Comparison of ENCODE assay signal across 16 cellular contexts in genomic region chr13:95295026-95295425, GRCh38. TPM values are rescaled to one million over a fixed set of nuclear protein-coding genes. Genes with fewer than 3 reads are reported as not detected.
A peak's percentile ranks its signal among the peaks of the same experiment; 100 is the strongest.
DNase-seq lines count a peak whose midpoint lies in the region; ATAC-seq, FAIRE-seq and TF ChIP-seq lines count a peak whose summit lies in the region.
"Had no signal": no experiment of that assay in that cellular context is flagged by ENCODE, and none has a peak within 500 bp of the region (broad histone marks: within the 10 kb centered on the region; RNA-seq: fewer than 3 reads in every experiment).

No MANE protein-coding gene starts in this region.

- DNase-seq in AG10803 (ENCODE audit: low read depth) (peak; percentile 9), M059J (ENCODE audit: low read depth) (peak; percentile 38), astrocyte (ENCODE audit: low read depth) (no peak), neural crest cell (ENCODE audit: low read depth, low spot score) (no peak), activated gamma-delta T cell treated with Interleukin-2 at 50 U/mL for 16 hours (no peak), kidney glomerular epithelial cell (lab: John Stamatoyannopoulos, UW) (no peak)
- DNase-seq in activated CD4-positive, alpha-beta memory T cell treated with anti-CD3 and anti-CD28 coated beads, Interleukin-2, amount 10 ng/mL, durations not matched to agents 7 days and 5 days = no peak
- DNase-seq in CD8-positive, alpha-beta T cell = no peak
- DNase-seq: BE2C; Caco-2; CD8-positive, alpha-beta memory T cell; DND-41 had no signal

- H3K4me3 ChIP-seq in AG10803 (ENCODE audit: low read length) = no peak overlapping the region
- no peak overlapping the region for H3K4me3 ChIP-seq in astrocyte (ENCODE audit: insufficient read depth, low read depth, low read length)
- no peak overlapping the region for H3K4me3 ChIP-seq in CD8-positive, alpha-beta T cell (ENCODE audit: low read depth, low read length)
- H3K4me3 ChIP-seq: GM12878 had no signal

- H3K4me3 Mint-ChIP-seq in astrocyte (ENCODE audit: unreplicated experiment) (no peak overlapping the region), neural crest cell (peak overlapping the region; percentile 47)
- H3K4me3 Mint-ChIP-seq in activated CD4-positive, alpha-beta memory T cell treated with anti-CD3 and anti-CD28 coated beads, Interleukin-2, amount 10 ng/mL, durations not matched to agents 7 days and 5 days = no peak overlapping the region
- no peak overlapping the region for H3K4me3 Mint-ChIP-seq in CD8-positive, alpha-beta T cell
- H3K4me3 Mint-ChIP-seq: CD8-positive, alpha-beta memory T cell had no signal

- no peak overlapping the region for H3K9ac ChIP-seq in astrocyte (ENCODE audit: low read length)

- peak overlapping the region; percentile 34 for H3K27ac Mint-ChIP-seq in astrocyte (ENCODE audit: unreplicated experiment)
- H3K27ac Mint-ChIP-seq in neural crest cell (ENCODE audit: unreplicated experiment) = no peak overlapping the region
- H3K27ac Mint-ChIP-seq in activated CD4-positive, alpha-beta memory T cell treated with anti-CD3 and anti-CD28 coated beads, Interleukin-2, amount 10 ng/mL, durations not matched to agents 7 days and 5 days = no peak overlapping the region
- no peak overlapping the region for H3K27ac Mint-ChIP-seq in CD8-positive, alpha-beta T cell

- no peak overlapping the region for H3K4me2 ChIP-seq in astrocyte (ENCODE audit: low read length)

- peaks cover 7% of the 10 kb centered on the region for H3K4me1 Mint-ChIP-seq in astrocyte (ENCODE audit: low read depth, unreplicated experiment)
- peaks cover 13% of the 10 kb centered on the region for H3K4me1 Mint-ChIP-seq in neural crest cell
- H3K4me1 Mint-ChIP-seq in activated CD4-positive, alpha-beta memory T cell treated with anti-CD3 and anti-CD28 coated beads, Interleukin-2, amount 10 ng/mL, durations not matched to agents 7 days and 5 days = peaks cover 12% of the 10 kb centered on the region
- H3K4me1 Mint-ChIP-seq in CD8-positive, alpha-beta T cell (ENCODE audit: low read depth) = peaks cover 14% of the 10 kb centered on the region

- H3K9me3 Mint-ChIP-seq in astrocyte (ENCODE audit: unreplicated experiment) = peaks cover 1% of the 10 kb centered on the region
- H3K9me3 Mint-ChIP-seq in neural crest cell = no peaks in the 10 kb centered on the region
- H3K9me3 Mint-ChIP-seq in activated CD4-positive, alpha-beta memory T cell treated with anti-CD3 and anti-CD28 coated beads, Interleukin-2, amount 10 ng/mL, durations not matched to agents 7 days and 5 days = peaks cover 3% of the 10 kb centered on the region
- H3K9me3 Mint-ChIP-seq in CD8-positive, alpha-beta T cell = no peaks in the 10 kb centered on the region
- H3K9me3 Mint-ChIP-seq: CD8-positive, alpha-beta memory T cell had no signal

- FAIRE-seq in astrocyte (lab: Jason Lieb, UNC) = no peak
- FAIRE-seq: GM12878, GM18507, H54 had no signal

- CTCF ChIA-PET in activated CD4-positive, alpha-beta memory T cell treated with anti-CD3 and anti-CD28 coated beads, Interleukin-2, amount 10 ng/mL, durations not matched to agents 7 days and 5 days (lab: Charles Lee) = interaction anchor here (0.7 to 2.3 kb wide), 2 partner anchors 88 to 109 kb away, joined by 4 to 6 read pairs; no protein-coding TSS in a partner anchor
- CTCF ChIA-PET in CD8-positive, alpha-beta T cell (lab: Charles Lee) = interaction anchor here (0.6 to 1.5 kb wide), 3 partner anchors 8 to 105 kb away, joined by 3 to 5 read pairs (median 4); no protein-coding TSS in a partner anchor

- H3K27me3 ChIP-seq in astrocyte (ENCODE audit: insufficient read depth, low read length) = no peaks in the 10 kb centered on the region
- H3K27me3 ChIP-seq in CD8-positive, alpha-beta T cell (ENCODE audit: insufficient read depth, low read length) = no peaks in the 10 kb centered on the region
- H3K27me3 ChIP-seq: BE2C had no signal

- H3K27me3 Mint-ChIP-seq in astrocyte (ENCODE audit: low read depth, unreplicated experiment) (no peaks in the 10 kb centered on the region), neural crest cell (ENCODE audit: low read depth) (no peaks in the 10 kb centered on the region)
- no peaks in the 10 kb centered on the region for H3K27me3 Mint-ChIP-seq in activated CD4-positive, alpha-beta memory T cell treated with anti-CD3 and anti-CD28 coated beads, Interleukin-2, amount 10 ng/mL, durations not matched to agents 7 days and 5 days
- H3K27me3 Mint-ChIP-seq in CD8-positive, alpha-beta T cell (ENCODE audit: low read depth) = no peaks in the 10 kb centered on the region
- H3K27me3 Mint-ChIP-seq: CD8-positive, alpha-beta memory T cell had no signal

- POLR2A ChIA-PET in activated CD4-positive, alpha-beta memory T cell treated with anti-CD3 and anti-CD28 coated beads, Interleukin-2, amount 10 ng/mL, durations not matched to agents 7 days and 5 days (lab: Charles Lee) = no interaction called here
- POLR2A ChIA-PET in CD8-positive, alpha-beta T cell (lab: Charles Lee) = no interaction called here

- H3K9me3 ChIP-seq in astrocyte (ENCODE audit: insufficient read depth, low read depth, low read length) = no peaks in the 10 kb centered on the region
- H3K9me3 ChIP-seq in CD8-positive, alpha-beta T cell (ENCODE audit: low read length) = no peaks in the 10 kb centered on the region
- H3K9me3 ChIP-seq: BE2C had no signal

- peaks cover 9% of the 10 kb centered on the region for H3K4me1 ChIP-seq in astrocyte (ENCODE audit: insufficient read depth, low read length)
- no peaks in the 10 kb centered on the region for H3K4me1 ChIP-seq in CD8-positive, alpha-beta T cell (ENCODE audit: insufficient read depth, low read length)
- H3K4me1 ChIP-seq: BE2C had no signal

- intact Hi-C loops in CD8-positive, alpha-beta T cell (cut with DNase I, micrococcal nuclease) = loop anchor here (5.0 to 10.0 kb wide), 3 partner anchors 82 to 540 kb away; no protein-coding TSS in a partner anchor

- H3K36me3 ChIP-seq in astrocyte (ENCODE audit: insufficient read depth, low read length) = no peaks in the 10 kb centered on the region
- H3K36me3 ChIP-seq in CD8-positive, alpha-beta T cell (ENCODE audit: insufficient read depth, low read length) = no peaks in the 10 kb centered on the region
- H3K36me3 ChIP-seq: BE2C had no signal

- ATAC-seq in CD8-positive, alpha-beta T cell = no peak

- H4K20me1 ChIP-seq in astrocyte (ENCODE audit: insufficient read depth, low read length) = peaks cover 28% of the 10 kb centered on the region

- H3K36me3 Mint-ChIP-seq in astrocyte (ENCODE audit: low read depth, unreplicated experiment) (no peaks in the 10 kb centered on the region), neural crest cell (ENCODE audit: low read depth) (no peaks in the 10 kb centered on the region)
- no peaks in the 10 kb centered on the region for H3K36me3 Mint-ChIP-seq in activated CD4-positive, alpha-beta memory T cell treated with anti-CD3 and anti-CD28 coated beads, Interleukin-2, amount 10 ng/mL, durations not matched to agents 7 days and 5 days (ENCODE audit: low read depth)
- H3K36me3 Mint-ChIP-seq in CD8-positive, alpha-beta T cell = peaks cover 10% of the 10 kb centered on the region

- H2AFZ ChIP-seq in astrocyte (ENCODE audit: low read depth, low read length) = no peak overlapping the region

- no peak overlapping the region for H3K27ac ChIP-seq in astrocyte (ENCODE audit: low read depth, low read length)
- no peak overlapping the region for H3K27ac ChIP-seq in CD8-positive, alpha-beta T cell (ENCODE audit: low read depth, low read length)
- H3K27ac ChIP-seq: C4-2B had no signal

- peaks cover 29% of the 10 kb centered on the region for H3K79me2 ChIP-seq in astrocyte (ENCODE audit: insufficient read depth, low read length)

- TF ChIP-seq CTCF in AG10803 (conservative IDR thresholded peaks at IDR 0.05; ENCODE audit: low read length) (no peak), astrocyte (IDR thresholded peaks at IDR 0.05; ENCODE audit: insufficient read depth, low read depth, low read length) (no peak), neural crest cell (conservative IDR thresholded peaks at IDR 0.05) (no peak)
- TF ChIP-seq CTCF in CD8-positive, alpha-beta T cell (IDR thresholded peaks at IDR 0.05) = no peak

RNA-seq across cellular contexts. Expression of gene ABCC4, which starts 6.2 kb away (rescaled TPM):
- 15.4 and 20.6 TPM in 2 replicates for total RNA-seq in M059J (2014; rRNA removed; shearing (Covaris generic))
- total RNA-seq in astrocyte = 14.2 and 15.6 TPM in 2 replicates
- 21.8 and 24.8 TPM in 2 replicates for total RNA-seq in neural crest cell
- total RNA-seq in activated CD4-positive, alpha-beta memory T cell treated with anti-CD3 and anti-CD28 coated beads, Interleukin-2, amount 10 ng/mL, durations not matched to agents 7 days and 5 days = 1 to 10 TPM; 3.8 to 4.5 TPM
- 1 to 10 TPM; 3.3 to 3.4 TPM for total RNA-seq in CD8-positive, alpha-beta T cell

Comparison
In these comparisons a context has a peak if more than half of its experiments do, and no peak if none do; other contexts are left out.
1. DNase-seq: peak in AG10803 (single experiment) and M059J (single experiment); none in astrocyte (single experiment), neural crest cell (single experiment), activated CD4-positive, alpha-beta memory T cell treated with anti-CD3 and anti-CD28 coated beads, Interleukin-2, amount 10 ng/mL, durations not matched to agents 7 days and 5 days (single experiment), activated gamma-delta T cell treated with Interleukin-2 at 50 U/mL for 16 hours (single experiment), kidney glomerular epithelial cell (single experiment) and CD8-positive, alpha-beta T cell (0 of 7).